ENCODE assay signal across 8 cellular contexts in genomic region chr1:161068306-161069200, GRCh38. TPM values are rescaled to one million over a fixed set of nuclear protein-coding genes. Genes with fewer than 3 reads are reported as not detected.
A peak's percentile ranks its signal among the peaks of the same experiment; 100 is the strongest.
DNase-seq lines count a peak whose midpoint lies in the region; ATAC-seq and TF ChIP-seq lines count a peak whose summit lies in the region.

No MANE protein-coding gene starts in this region.

- H3K27me3 ChIP-seq in ascending aorta, result no peaks in the 10 kb centered on the region

- no peaks in the 10 kb centered on the region for H3K27me3 Mint-ChIP-seq in T-helper 2 cell treated with Interferon-gamma antibody and Interleukin-4, amounts not matched to agents 5 μg/mL and 100 μg/mL, for 36 hours (ENCODE audit: low read depth)
- H3K27me3 Mint-ChIP-seq in naive B cell, result no peaks in the 10 kb centered on the region
- no peaks in the 10 kb centered on the region for H3K27me3 Mint-ChIP-seq in stimulated activated naive CD8-positive, alpha-beta T cell treated with anti-CD3 and anti-CD28 coated beads, Interleukin-15, amount 100 ng/mL, for 72 hours

- no peaks in the 10 kb centered on the region for H3K36me3 ChIP-seq in ascending aorta

- intact Hi-C loops in ascending aorta (cut with DNase I), result no loop called here

- no peaks in the 10 kb centered on the region for H3K9me3 Mint-ChIP-seq in T-helper 2 cell treated with Interferon-gamma antibody and Interleukin-4, amounts not matched to agents 5 μg/mL and 100 μg/mL, for 36 hours
- H3K9me3 Mint-ChIP-seq in naive B cell, result no peaks in the 10 kb centered on the region
- no peaks in the 10 kb centered on the region for H3K9me3 Mint-ChIP-seq in stimulated activated naive CD8-positive, alpha-beta T cell treated with anti-CD3 and anti-CD28 coated beads, Interleukin-15, amount 100 ng/mL, for 72 hours

- H3K4me1 ChIP-seq in ascending aorta, result no peaks in the 10 kb centered on the region

- H3K9me3 ChIP-seq in ascending aorta, result no peaks in the 10 kb centered on the region

- H3K27ac ChIP-seq in ascending aorta, result peak overlapping the region; percentile 11 to 61

- ATAC-seq in GM18858 (IDR thresholded peaks at IDR 0.05; ENCODE audit: unreplicated experiment) (peak; percentile 42), HG03045 (IDR thresholded peaks at IDR 0.05; ENCODE audit: unreplicated experiment) (peak; percentile 52), naive B cell (ENCODE audit: low read depth in 2 of 2) (peak; percentile 70 to 71)
- ATAC-seq in stimulated activated naive CD8-positive, alpha-beta T cell treated with anti-CD3 and anti-CD28 coated beads, Interleukin-15, amount 100 ng/mL, for 72 hours, result peak; percentile 72

- no peak for TF ChIP-seq CTCF in ascending aorta (IDR thresholded peaks at IDR 0.05)

- peak overlapping the region; percentile 100 for H3K27ac Mint-ChIP-seq in T-helper 2 cell treated with Interferon-gamma antibody and Interleukin-4, amounts not matched to agents 5 μg/mL and 100 μg/mL, for 36 hours
- peak overlapping the region; percentile 93 to 99 (median 98) for H3K27ac Mint-ChIP-seq in naive B cell
- H3K27ac Mint-ChIP-seq in stimulated activated naive CD8-positive, alpha-beta T cell treated with anti-CD3 and anti-CD28 coated beads, Interleukin-15, amount 100 ng/mL, for 72 hours, result peak overlapping the region; percentile 97 to 99

- H3K4me3 ChIP-seq in ascending aorta, result peak overlapping the region in 1 of 2 donors; percentile 50

- H3K4me1 Mint-ChIP-seq in T-helper 2 cell treated with Interferon-gamma antibody and Interleukin-4, amounts not matched to agents 5 μg/mL and 100 μg/mL, for 36 hours (ENCODE audit: low read depth), result peaks cover 53% of the 10 kb centered on the region
- H3K4me1 Mint-ChIP-seq in naive B cell, result peaks cover 59 to 70% (median 69%) of the 10 kb centered on the region in 3 donors
- H3K4me1 Mint-ChIP-seq in stimulated activated naive CD8-positive, alpha-beta T cell treated with anti-CD3 and anti-CD28 coated beads, Interleukin-15, amount 100 ng/mL, for 72 hours, result peaks cover 83% of the 10 kb centered on the region

- peak; percentile 82 for DNase-seq in T-helper 2 cell treated with Interferon-gamma antibody and Interleukin-4, amounts not matched to agents 5 μg/mL and 100 μg/mL, for 36 hours (ENCODE audit: low spot score)
- peak; percentile 58 to 76 for DNase-seq in ascending aorta (ENCODE audit: low spot score in 2 of 2)
- peak; percentile 89 for DNase-seq in naive B cell
- peak; percentile 44 to 80 for DNase-seq in stimulated activated naive CD8-positive, alpha-beta T cell treated with anti-CD3 and anti-CD28 coated beads, Interleukin-15, amount 100 ng/mL, for 72 hours
- DNase-seq in NCI-H1417 treated with DMSO at 0.1 percent for 48 hours (lab: John Stamatoyannopoulos, UW), result no peak
- no peak for DNase-seq in SW 1271 (lab: John Stamatoyannopoulos, UW)

- peak overlapping the region; percentile 100 for H3K4me3 Mint-ChIP-seq in T-helper 2 cell treated with Interferon-gamma antibody and Interleukin-4, amounts not matched to agents 5 μg/mL and 100 μg/mL, for 36 hours
- peak overlapping the region; percentile 90 to 100 (median 99) for H3K4me3 Mint-ChIP-seq in naive B cell
- H3K4me3 Mint-ChIP-seq in stimulated activated naive CD8-positive, alpha-beta T cell treated with anti-CD3 and anti-CD28 coated beads, Interleukin-15, amount 100 ng/mL, for 72 hours, result peak overlapping the region; percentile 83 to 94

- H3K36me3 Mint-ChIP-seq in T-helper 2 cell treated with Interferon-gamma antibody and Interleukin-4, amounts not matched to agents 5 μg/mL and 100 μg/mL, for 36 hours (ENCODE audit: low read depth), result peaks cover 42% of the 10 kb centered on the region
- H3K36me3 Mint-ChIP-seq in naive B cell, result peaks cover 0 to 20% of the 10 kb centered on the region in 2 donors

RNA-seq across cellular contexts. Expression of gene ARHGAP30, which starts 1.1 kb away (rescaled TPM):
- 14.7 TPM for total RNA-seq in ascending aorta
- polyA plus RNA-seq in naive B cell (ENCODE audit: low read depth in 6 of 6), result 100 to 1,000 TPM in 1 of 6 donors, 10 to 100 TPM in 5; 42.4 to 154 (median 82.6) TPM

RNA-seq across cellular contexts. Expression of gene NECTIN4, which starts 20.8 kb away (rescaled TPM):
- not detected for total RNA-seq in ascending aorta
- not detected for polyA plus RNA-seq in naive B cell (ENCODE audit: low read depth in 6 of 6)

RNA-seq across cellular contexts. Expression of gene USF1, which starts 22.8 kb away (rescaled TPM):
- total RNA-seq in ascending aorta, result 68.5 TPM
- polyA plus RNA-seq in naive B cell (ENCODE audit: low read depth in 6 of 6), result 10 to 100 TPM in 3 of 6 donors, 1 to 10 TPM in 3; 4.4 to 23.9 (median 9.7) TPM

RNA-seq across cellular contexts. Expression of gene KLHDC9, which starts 29.6 kb away (rescaled TPM):
- 0.32 TPM for total RNA-seq in ascending aorta
- polyA plus RNA-seq in naive B cell (ENCODE audit: low read depth in 6 of 6), result 1 to 10 TPM in 5 of 6 donors, not detected in 1; 1.3 to 4.4 (median 2.3) TPM

RNA-seq across cellular contexts. Expression of gene TSTD1, which starts 29.8 kb away (rescaled TPM):
- total RNA-seq in ascending aorta, result not detected
- polyA plus RNA-seq in naive B cell (ENCODE audit: low read depth in 6 of 6), result 100 to 1,000 TPM; 477 to 790 (median 657) TPM

Comparison
In these comparisons a context has a peak if more than half of its experiments do, and no peak if none do; other contexts are left out.
1. DNase-seq: peak in T-helper 2 cell treated with Interferon-gamma antibody and Interleukin-4, amounts not matched to agents 5 μg/mL and 100 μg/mL, for 36 hours (single experiment), ascending aorta (2 of 2), naive B cell (single experiment) and stimulated activated naive CD8-positive, alpha-beta T cell treated with anti-CD3 and anti-CD28 coated beads, Interleukin-15, amount 100 ng/mL, for 72 hours (2 of 2); none in NCI-H1417 treated with DMSO at 0.1 percent for 48 hours (single experiment) and SW 1271 (0 of 2).
2. Peak in every context shown above with its lines, with median percentiles within 50 percentile points of each other: ATAC-seq, H3K27ac Mint-ChIP-seq and H3K4me3 Mint-ChIP-seq.